1 cellular context compared by ENCODE assay signal in the genomic region with DNA sequence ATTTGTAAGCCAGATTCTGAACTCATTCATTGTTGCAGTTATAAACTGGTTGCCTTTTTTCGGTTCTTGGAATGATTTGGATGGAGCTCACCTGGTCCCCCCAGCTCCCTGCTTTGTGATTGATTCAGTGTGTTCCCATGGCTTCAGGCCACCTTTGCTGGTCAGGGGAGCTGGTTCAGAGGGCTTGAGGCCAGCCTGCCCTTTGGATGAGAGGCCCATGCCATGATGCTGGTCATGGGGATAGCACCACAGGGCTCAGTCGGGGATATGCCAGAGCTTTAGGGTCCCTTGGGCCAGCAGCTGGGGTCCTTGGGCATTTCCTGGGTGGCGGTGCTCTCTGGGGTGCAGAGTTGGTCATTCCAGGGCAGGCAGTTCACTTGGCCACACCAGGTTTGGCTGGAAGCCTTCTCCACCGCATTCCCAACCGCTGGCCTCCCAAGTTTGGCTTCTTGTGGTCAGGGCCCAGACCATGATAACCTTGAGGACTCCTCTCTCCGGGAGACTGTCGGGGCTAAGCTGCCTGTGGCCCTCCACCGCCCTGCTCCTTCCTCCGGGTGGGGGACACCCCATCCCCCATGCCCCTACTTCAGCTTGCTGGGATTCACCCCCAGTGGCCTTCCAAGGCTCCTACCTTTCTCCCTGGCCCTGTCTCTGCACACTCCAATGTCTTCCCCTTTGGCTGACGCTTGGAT.
TF ChIP-seq lines count a peak whose summit lies in the region.

No MANE protein-coding gene starts in this region.

TF ChIP-seq in SK-N-SH treated with all-trans-retinoic acid at 6 μM for 48 hours, 23 proteins besides CTCF, POLR2A, EP300 and RAD21 (continued from another document):
- TF ChIP-seq, protein P1, sequence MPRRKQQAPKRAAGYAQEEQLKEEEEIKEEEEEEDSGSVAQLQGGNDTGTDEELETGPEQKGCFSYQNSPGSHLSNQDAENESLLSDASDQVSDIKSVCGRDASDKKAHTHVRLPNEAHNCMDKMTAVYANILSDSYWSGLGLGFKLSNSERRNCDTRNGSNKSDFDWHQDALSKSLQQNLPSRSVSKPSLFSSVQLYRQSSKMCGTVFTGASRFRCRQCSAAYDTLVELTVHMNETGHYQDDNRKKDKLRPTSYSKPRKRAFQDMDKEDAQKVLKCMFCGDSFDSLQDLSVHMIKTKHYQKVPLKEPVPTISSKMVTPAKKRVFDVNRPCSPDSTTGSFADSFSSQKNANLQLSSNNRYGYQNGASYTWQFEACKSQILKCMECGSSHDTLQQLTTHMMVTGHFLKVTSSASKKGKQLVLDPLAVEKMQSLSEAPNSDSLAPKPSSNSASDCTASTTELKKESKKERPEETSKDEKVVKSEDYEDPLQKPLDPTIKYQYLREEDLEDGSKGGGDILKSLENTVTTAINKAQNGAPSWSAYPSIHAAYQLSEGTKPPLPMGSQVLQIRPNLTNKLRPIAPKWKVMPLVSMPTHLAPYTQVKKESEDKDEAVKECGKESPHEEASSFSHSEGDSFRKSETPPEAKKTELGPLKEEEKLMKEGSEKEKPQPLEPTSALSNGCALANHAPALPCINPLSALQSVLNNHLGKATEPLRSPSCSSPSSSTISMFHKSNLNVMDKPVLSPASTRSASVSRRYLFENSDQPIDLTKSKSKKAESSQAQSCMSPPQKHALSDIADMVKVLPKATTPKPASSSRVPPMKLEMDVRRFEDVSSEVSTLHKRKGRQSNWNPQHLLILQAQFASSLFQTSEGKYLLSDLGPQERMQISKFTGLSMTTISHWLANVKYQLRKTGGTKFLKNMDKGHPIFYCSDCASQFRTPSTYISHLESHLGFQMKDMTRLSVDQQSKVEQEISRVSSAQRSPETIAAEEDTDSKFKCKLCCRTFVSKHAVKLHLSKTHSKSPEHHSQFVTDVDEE (CRISPR knock-in tag; IDR thresholded peaks at IDR 0.05) = no peak
